Comparison of ENCODE assay signal across 10 cellular contexts in genomic region chr6:111417181-111417585, GRCh38.
DNase-seq lines count a peak whose midpoint lies in the region; ATAC-seq, FAIRE-seq and TF ChIP-seq lines count a peak whose summit lies in the region.
"Had no signal": no experiment of that assay in that cellular context is flagged by ENCODE, and none has a peak within 500 bp of the region (broad histone marks: within the 10 kb centered on the region; RNA-seq: fewer than 3 reads in every experiment).

No MANE protein-coding gene starts in this region.

- DNase-seq in LHCN-M2 (ENCODE audit: low read depth) (peak; percentile 64), SK-N-DZ (ENCODE audit: low spot score) (peak; percentile 11), fibroblast of the aortic adventitia (ENCODE audit: low read depth) (peak; percentile 54), retina (peak; percentile 15), HTR-8/SVneo (ENCODE audit: insufficient read length, low spot score) (no peak)
- DNase-seq: activated T-cell treated with anti-CD3 and anti-CD28 coated beads, Interleukin-2, amount 50 U/mL, for 72 hours had no signal

- ATAC-seq in HG03565 (IDR thresholded peaks at IDR 0.05; ENCODE audit: unreplicated experiment): no peak
- no peak for ATAC-seq in HG02981 (IDR thresholded peaks at IDR 0.05; ENCODE audit: unreplicated experiment)
- ATAC-seq in GM18867 (IDR thresholded peaks at IDR 0.05; ENCODE audit: unreplicated experiment): no peak
- ATAC-seq: activated T-cell treated with anti-CD3 and anti-CD28 coated beads, Interleukin-2, amount 50 U/mL, for 72 hours had no signal

- FAIRE-seq in HTR-8/SVneo (lab: Jason Lieb, UNC): no peak
- FAIRE-seq: H1 had no signal

- no peak overlapping the region for H3K4me3 ChIP-seq in fibroblast of the aortic adventitia (ENCODE audit: low read depth, low read length)

- TF ChIP-seq CTCF in fibroblast of the aortic adventitia (IDR thresholded peaks at IDR 0.05; ENCODE audit: insufficient read depth, low read length): no peak
